1 cellular context compared by ENCODE assay signal in the genomic region with DNA sequence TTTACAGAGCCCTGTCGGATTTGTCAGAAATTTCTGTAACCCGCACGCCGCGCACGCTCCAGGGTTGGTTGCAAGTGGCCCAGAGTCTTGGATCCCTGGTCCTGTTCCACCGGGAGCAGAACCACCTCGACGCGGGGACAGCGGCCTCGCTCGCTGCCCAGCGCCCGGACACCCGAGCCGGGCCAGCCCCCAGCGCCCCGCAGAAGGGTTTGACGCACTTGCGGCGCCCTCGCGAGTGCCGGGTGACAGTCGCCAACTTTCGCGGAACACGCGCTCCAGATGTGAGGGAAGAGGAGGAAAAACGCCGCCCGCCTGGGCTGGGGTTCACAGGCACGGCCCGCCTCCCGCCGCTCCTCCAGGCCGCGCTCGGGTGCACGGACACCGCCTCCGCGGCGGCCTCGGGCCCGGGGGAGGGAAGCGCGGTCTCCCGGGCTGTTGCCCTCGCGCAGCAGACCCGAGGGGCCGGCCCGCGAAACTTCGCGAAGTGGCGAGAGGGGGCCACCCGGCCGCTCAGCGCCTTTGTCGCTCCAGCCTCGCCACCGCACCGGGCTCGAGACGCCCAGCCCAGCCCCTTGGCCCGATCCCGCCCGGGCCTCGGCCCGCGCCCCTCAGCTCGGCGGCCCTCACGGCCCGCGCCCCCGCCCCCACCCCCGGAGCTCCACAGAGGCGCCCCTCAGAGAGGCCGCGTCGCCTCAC.
TF ChIP-seq lines count a peak whose summit lies in the region.

No MANE protein-coding gene starts in this region.

TF ChIP-seq in IMR-90, 13 proteins besides CTCF, POLR2A, EP300 and RAD21 (continued from another document):
- TF ChIP-seq, protein P1, sequence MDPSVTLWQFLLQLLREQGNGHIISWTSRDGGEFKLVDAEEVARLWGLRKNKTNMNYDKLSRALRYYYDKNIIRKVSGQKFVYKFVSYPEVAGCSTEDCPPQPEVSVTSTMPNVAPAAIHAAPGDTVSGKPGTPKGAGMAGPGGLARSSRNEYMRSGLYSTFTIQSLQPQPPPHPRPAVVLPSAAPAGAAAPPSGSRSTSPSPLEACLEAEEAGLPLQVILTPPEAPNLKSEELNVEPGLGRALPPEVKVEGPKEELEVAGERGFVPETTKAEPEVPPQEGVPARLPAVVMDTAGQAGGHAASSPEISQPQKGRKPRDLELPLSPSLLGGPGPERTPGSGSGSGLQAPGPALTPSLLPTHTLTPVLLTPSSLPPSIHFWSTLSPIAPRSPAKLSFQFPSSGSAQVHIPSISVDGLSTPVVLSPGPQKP (IDR thresholded peaks at IDR 0.05; ENCODE audit: borderline replicate concordance, low read depth, low read length) = no peak
- no peak for TF ChIP-seq CEBPB (IDR thresholded peaks at IDR 0.05; ENCODE audit: low read depth, low read length)
- TF ChIP-seq MAZ (IDR thresholded peaks at IDR 0.05; ENCODE audit: borderline replicate concordance, low read depth, low read length) = peak; percentile 18; the same call in 1 of the 2 replicates
- TF ChIP-seq CHD1 (IDR thresholded peaks at IDR 0.05; ENCODE audit: low read depth, low read length) = no peak
- TF ChIP-seq RFX5 (IDR thresholded peaks at IDR 0.05; ENCODE audit: low read depth, low read length) = no peak
- TF ChIP-seq, protein P2, sequence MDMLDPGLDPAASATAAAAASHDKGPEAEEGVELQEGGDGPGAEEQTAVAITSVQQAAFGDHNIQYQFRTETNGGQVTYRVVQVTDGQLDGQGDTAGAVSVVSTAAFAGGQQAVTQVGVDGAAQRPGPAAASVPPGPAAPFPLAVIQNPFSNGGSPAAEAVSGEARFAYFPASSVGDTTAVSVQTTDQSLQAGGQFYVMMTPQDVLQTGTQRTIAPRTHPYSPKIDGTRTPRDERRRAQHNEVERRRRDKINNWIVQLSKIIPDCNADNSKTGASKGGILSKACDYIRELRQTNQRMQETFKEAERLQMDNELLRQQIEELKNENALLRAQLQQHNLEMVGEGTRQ (IDR thresholded peaks at IDR 0.05; ENCODE audit: low read depth, low read length) = no peak
TF ChIP-seq in IMR-90: peak in this region for 2.
